1 cellular context compared by ENCODE assay signal in the genomic region with DNA sequence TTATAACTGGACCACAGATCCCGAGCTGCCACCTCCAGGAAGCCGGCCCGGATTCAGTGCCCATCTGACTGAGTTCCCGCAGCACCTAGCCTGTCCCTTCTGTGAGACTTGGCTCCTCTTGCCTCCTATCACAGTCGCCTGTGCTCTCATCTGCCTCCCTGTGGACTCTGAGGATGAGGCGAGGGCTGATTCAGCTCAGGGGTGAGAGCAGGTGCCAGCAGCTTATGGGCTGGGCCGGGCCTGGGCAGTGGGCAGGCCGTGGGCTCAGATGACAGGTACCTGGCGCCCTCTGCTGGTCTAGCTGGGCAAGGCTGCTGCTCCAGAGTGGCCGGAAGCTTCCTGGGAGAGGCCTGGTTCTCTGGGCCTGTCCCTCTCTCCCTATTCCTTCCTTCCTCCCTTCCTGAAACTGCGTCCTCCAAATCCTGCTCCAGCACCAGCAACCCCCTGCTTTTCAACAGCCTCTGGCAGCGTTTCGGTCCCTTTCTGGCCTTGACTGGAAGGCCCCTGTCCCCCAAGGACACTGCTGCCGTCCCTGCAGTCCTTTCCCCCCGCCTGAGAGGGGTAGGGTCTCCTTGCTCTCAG.
TF ChIP-seq lines count a peak whose summit lies in the region.

No MANE protein-coding gene starts in this region.

TF ChIP-seq in SK-N-SH, 30 proteins besides CTCF, POLR2A, EP300 and RAD21 (continued from another document):
- TF ChIP-seq, protein P1, sequence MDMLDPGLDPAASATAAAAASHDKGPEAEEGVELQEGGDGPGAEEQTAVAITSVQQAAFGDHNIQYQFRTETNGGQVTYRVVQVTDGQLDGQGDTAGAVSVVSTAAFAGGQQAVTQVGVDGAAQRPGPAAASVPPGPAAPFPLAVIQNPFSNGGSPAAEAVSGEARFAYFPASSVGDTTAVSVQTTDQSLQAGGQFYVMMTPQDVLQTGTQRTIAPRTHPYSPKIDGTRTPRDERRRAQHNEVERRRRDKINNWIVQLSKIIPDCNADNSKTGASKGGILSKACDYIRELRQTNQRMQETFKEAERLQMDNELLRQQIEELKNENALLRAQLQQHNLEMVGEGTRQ (IDR thresholded peaks at IDR 0.05; ENCODE audit: borderline replicate concordance, low read depth, low read length) = no peak
- TF ChIP-seq SMC3 (IDR thresholded peaks at IDR 0.05; ENCODE audit: low read depth, low read length) (peak; percentile 83), GATA2 (CRISPR knock-in tag; IDR thresholded peaks at IDR 0.05) (no peak), TAF1 (IDR thresholded peaks at IDR 0.05; ENCODE audit: borderline replicate concordance, low read depth, low read length) (peak; percentile 67; the same call in 1 of the 2 replicates), RXRA (IDR thresholded peaks at IDR 0.05; ENCODE audit: borderline replicate concordance, low read depth) (no peak), YY1 (IDR thresholded peaks at IDR 0.05; ENCODE audit: low read depth) (no peak), CHD2 (IDR thresholded peaks at IDR 0.05; ENCODE audit: low read length, partially characterized antibody) (peak; percentile 45), NFIC (IDR thresholded peaks at IDR 0.05; ENCODE audit: borderline replicate concordance) (peak; percentile 7; the same call in 1 of the 2 replicates), GABPA (IDR thresholded peaks at IDR 0.05; ENCODE audit: low read depth) (no peak), MXI1 (IDR thresholded peaks at IDR 0.05; ENCODE audit: low read depth, low read length) (no peak), JUND (IDR thresholded peaks at IDR 0.05) (no peak), USF1 (IDR thresholded peaks at IDR 0.05; ENCODE audit: borderline replicate concordance, low read depth) (no peak), RCOR1 (IDR thresholded peaks at IDR 0.05; ENCODE audit: low read length) (peak; percentile 53; the same call in 1 of the 2 replicates), PBX3 (IDR thresholded peaks at IDR 0.05) (no peak), POLR2AphosphoS5 (IDR thresholded peaks at IDR 0.05; ENCODE audit: low read depth, low read length) (no peak)
